In genomic region chr4:89193828-89194227, GRCh38 we compare ENCODE assay signal across 27 cellular contexts.
"Had no signal": no experiment of that assay in that cellular context is flagged by ENCODE, and none has a peak within 500 bp of the region (broad histone marks: within the 10 kb centered on the region; RNA-seq: fewer than 3 reads in every experiment).

No MANE protein-coding gene starts in this region.

- H3K36me3 ChIP-seq: breast epithelium, gastrocnemius medialis, left lung, lower lobe of right lung, ovary, prostate gland, right atrium auricular region, spleen had no signal

- H3K36me3 Mint-ChIP-seq: activated CD4-positive, alpha-beta memory T cell treated with anti-CD3 and anti-CD28 coated beads for 36 hours; activated naive CD4-positive, alpha-beta T cell treated with anti-CD3 and anti-CD28 coated beads, Interleukin-2, amount 50 U/mL, for 24 hours had no signal

- H3K4me1 Mint-ChIP-seq: activated CD4-positive, alpha-beta T cell treated with anti-CD3 and anti-CD28 coated beads, Interleukin-2, amount 10 ng/mL, durations not matched to agents 24 days and 14 days; activated naive CD4-positive, alpha-beta T cell treated with anti-CD3 and anti-CD28 coated beads, Interleukin-2, amount 50 U/mL, for 24 hours; activated naive CD8-positive, alpha-beta T cell treated with anti-CD3 and anti-CD28 coated beads, Interleukin-2, amount 50 U/mL, for 24 hours; activated T-helper 17 cell treated with anti-CD3 and anti-CD28 coated beads, Interleukin-2, amount 50 U/mL, for 72 hours had no signal

- H3K27ac Mint-ChIP-seq: activated CD4-positive, alpha-beta memory T cell treated with anti-CD3 and anti-CD28 coated beads for 36 hours; activated CD4-positive, alpha-beta T cell treated with anti-CD3 and anti-CD28 coated beads, Interleukin-2, amount 10 ng/mL, durations not matched to agents 24 days and 14 days; activated naive CD4-positive, alpha-beta T cell treated with anti-CD3 and anti-CD28 coated beads, Interleukin-2, amount 50 U/mL, for 24 hours; activated naive CD8-positive, alpha-beta T cell treated with anti-CD3 and anti-CD28 coated beads, Interleukin-2, amount 50 U/mL, for 24 hours; activated T-helper 17 cell treated with anti-CD3 and anti-CD28 coated beads, Interleukin-2, amount 50 U/mL, for 72 hours; T-helper 1 cell treated with Interleukin-12 subunit alpha and Interleukin-12 subunit beta and Interleukin-4 antibody, amounts not matched to agents 30 μg/mL and 1 μg/mL, for 36 hours had no signal

- H3K4me3 ChIP-seq: breast epithelium, gastrocnemius medialis, left lung, lower lobe of right lung, ovary, prostate gland, right atrium auricular region, spleen, testis had no signal

- H3K9me3 Mint-ChIP-seq: activated CD4-positive, alpha-beta memory T cell treated with anti-CD3 and anti-CD28 coated beads for 36 hours; activated CD4-positive, alpha-beta T cell treated with anti-CD3 and anti-CD28 coated beads, Interleukin-2, amount 10 ng/mL, durations not matched to agents 24 days and 14 days; activated naive CD4-positive, alpha-beta T cell treated with anti-CD3 and anti-CD28 coated beads, Interleukin-2, amount 50 U/mL, for 24 hours; activated naive CD8-positive, alpha-beta T cell treated with anti-CD3 and anti-CD28 coated beads, Interleukin-2, amount 50 U/mL, for 24 hours; activated T-helper 17 cell treated with anti-CD3 and anti-CD28 coated beads, Interleukin-2, amount 50 U/mL, for 72 hours; T-helper 1 cell treated with Interleukin-12 subunit alpha and Interleukin-12 subunit beta and Interleukin-4 antibody, amounts not matched to agents 30 μg/mL and 1 μg/mL, for 36 hours had no signal

- DNase-seq: activated CD4-positive, alpha-beta memory T cell treated with anti-CD3 and anti-CD28 coated beads for 36 hours; activated CD4-positive, alpha-beta T cell treated with anti-CD3 and anti-CD28 coated beads, Interleukin-2, amount 10 ng/mL, durations not matched to agents 24 days and 14 days; activated CD4-positive, CD25-positive, alpha-beta regulatory T cell treated with anti-CD3 and anti-CD28 coated beads, Interleukin-2, amount 50 U/mL, for 72 hours; activated CD8-positive, alpha-beta memory T cell treated with anti-CD3 and anti-CD28 coated beads, Interleukin-2, amount 50 U/mL, for 4 hours; activated naive CD8-positive, alpha-beta T cell treated with anti-CD3 and anti-CD28 coated beads, Interleukin-2, amount 50 U/mL, for 24 hours; activated T-cell treated with anti-CD3 and anti-CD28 coated beads, Interleukin-2, amount 50 U/mL, for 1 hour; central memory CD4-positive, alpha-beta T cell; effector memory CD4-positive, alpha-beta T cell; erythroblast; gastrocnemius medialis; hippocampal formation; kidney; left lung; lower lobe of right lung; mesendoderm; ovary; spleen; stimulated activated CD4-positive, alpha-beta T cell treated with anti-CD3 and anti-CD28 coated beads, Interleukin-2, amount 100 ng/mL, for 48 hours; stimulated activated naive CD4-positive, alpha-beta T cell treated with Interleukin-2 at 50 U/mL for 16 hours; T1000; testis had no signal

- ATAC-seq: activated naive CD8-positive, alpha-beta T cell treated with anti-CD3 and anti-CD28 coated beads, Interleukin-2, amount 50 U/mL, for 24 hours; activated T-helper 17 cell treated with anti-CD3 and anti-CD28 coated beads, Interleukin-2, amount 50 U/mL, for 72 hours; gastrocnemius medialis; left lung; lower lobe of right lung had no signal

- H3K27ac ChIP-seq: breast epithelium, gastrocnemius medialis, left lung, lower lobe of right lung, ovary, prostate gland, right atrium auricular region, spleen, testis had no signal

- H3K9me3 ChIP-seq: breast epithelium, gastrocnemius medialis, left lung, lower lobe of right lung, ovary, prostate gland, right atrium auricular region, spleen, testis had no signal

- H3K4me3 Mint-ChIP-seq: activated CD4-positive, alpha-beta memory T cell treated with anti-CD3 and anti-CD28 coated beads for 36 hours; activated CD4-positive, alpha-beta T cell treated with anti-CD3 and anti-CD28 coated beads, Interleukin-2, amount 10 ng/mL, durations not matched to agents 24 days and 14 days; activated naive CD4-positive, alpha-beta T cell treated with anti-CD3 and anti-CD28 coated beads, Interleukin-2, amount 50 U/mL, for 24 hours; activated naive CD8-positive, alpha-beta T cell treated with anti-CD3 and anti-CD28 coated beads, Interleukin-2, amount 50 U/mL, for 24 hours; activated T-helper 17 cell treated with anti-CD3 and anti-CD28 coated beads, Interleukin-2, amount 50 U/mL, for 72 hours; T-helper 1 cell treated with Interleukin-12 subunit alpha and Interleukin-12 subunit beta and Interleukin-4 antibody, amounts not matched to agents 30 μg/mL and 1 μg/mL, for 36 hours had no signal

- H3K27me3 ChIP-seq: breast epithelium, gastrocnemius medialis, left lung, ovary, right atrium auricular region, spleen, testis had no signal
